In the genomic region with DNA sequence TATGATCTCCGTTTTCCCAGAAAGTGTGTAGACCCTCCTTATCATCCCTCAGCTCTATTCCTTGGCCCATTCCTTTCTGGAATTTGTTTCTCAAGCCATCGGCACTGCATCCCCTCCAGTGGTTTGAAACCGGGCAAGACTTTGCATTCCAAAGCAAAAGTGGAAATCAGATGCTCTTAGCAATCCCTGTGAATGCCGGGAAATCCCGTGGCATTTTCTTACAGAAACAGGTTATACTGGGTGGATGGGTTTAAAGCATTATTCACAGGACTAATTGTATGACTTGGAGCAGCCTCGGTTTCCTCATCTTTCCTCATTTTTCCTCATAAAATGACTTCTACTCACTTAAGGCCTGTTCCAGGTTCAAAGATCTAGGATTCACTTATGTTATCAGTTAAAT, we compare ENCODE assay signal across 25 cellular contexts. TPM values are rescaled to one million over a fixed set of nuclear protein-coding genes. Genes with fewer than 3 reads are reported as not detected.
DNase-seq lines count a peak whose midpoint lies in the region; ATAC-seq and TF ChIP-seq lines count a peak whose summit lies in the region.
"Had no signal": no experiment of that assay in that cellular context is flagged by ENCODE, and none has a peak within 500 bp of the region (broad histone marks: within the 10 kb centered on the region; RNA-seq: fewer than 3 reads in every experiment).

No MANE protein-coding gene starts in this region.

- TF ChIP-seq CTCF in H9 (conservative IDR thresholded peaks at IDR 0.05) (no peak), WTC11 (IDR thresholded peaks at IDR 0.05) (no peak), hepatocyte (IDR thresholded peaks at IDR 0.05; ENCODE audit: poor library complexity) (no peak), progenitor cell of endocrine pancreas (IDR thresholded peaks at IDR 0.05; ENCODE audit: unreplicated experiment) (no peak)

- no peak overlapping the region for H3K18ac ChIP-seq in H9 (ENCODE audit: insufficient read length, low read depth, low read length)

- no peak overlapping the region for H3K4me3 ChIP-seq in hepatocyte
- H3K4me3 ChIP-seq: pancreas, tibial nerve had no signal

- H3K9ac ChIP-seq in H9 (ENCODE audit: extremely low read depth, insufficient read length, low read length): no peak overlapping the region

- H3K14ac ChIP-seq in H9 (ENCODE audit: insufficient read depth, low read length): no peak overlapping the region

- H2AFZ ChIP-seq in H9 (ENCODE audit: low read length): no peak overlapping the region
- no peak overlapping the region for H2AFZ ChIP-seq in hepatocyte

- H2BK5ac ChIP-seq in H9 (ENCODE audit: insufficient read length, low read length): no peak overlapping the region

- H3K27ac ChIP-seq in H9 (ENCODE audit: insufficient read length, low read depth, low read length) (no peak overlapping the region), hepatocyte (peak overlapping the region; percentile 14)
- H3K27ac ChIP-seq: C4-2B, pancreas, tibial nerve had no signal

- no peak overlapping the region for H3K56ac ChIP-seq in H9 (ENCODE audit: insufficient read length, low read depth, low read length)

- no peak overlapping the region for H2BK20ac ChIP-seq in H9 (ENCODE audit: low read depth, low read length, poor library complexity, severe bottlenecking)

- ATAC-seq in WTC11: peak; percentile 41
- ATAC-seq: activated CD4-positive, CD25-positive, alpha-beta regulatory T cell treated with anti-CD3 and anti-CD28 coated beads, Interleukin-2, amount 50 U/mL, for 24 hours; activated T-helper 17 cell treated with anti-CD3 and anti-CD28 coated beads, Interleukin-2, amount 50 U/mL, for 72 hours had no signal

- POLR2A ChIA-PET in WTC11 (lab: Charles Lee): interaction anchor here (0.9 kb wide), 1 partner anchor 36 kb away, joined by 3 read pairs; no protein-coding TSS in a partner anchor

- DNase-seq in H9 (peak; percentile 50), WTC11 (ENCODE audit: low spot score) (no peak), hepatocyte (ENCODE audit: low spot score) (no peak), progenitor cell of endocrine pancreas (ENCODE audit: low spot score, unreplicated experiment) (no peak), D341Med (ENCODE audit: low spot score) (no peak), mucosa of gallbladder (ENCODE audit: low spot score) (no peak), NCI-H226 (no peak)
- DNase-seq: activated CD4-positive, alpha-beta memory T cell treated with anti-CD3 and anti-CD28 coated beads for 36 hours; activated CD8-positive, alpha-beta memory T cell treated with anti-CD3 and anti-CD28 coated beads, Interleukin-2, amount 50 U/mL, for 4 hours; aorta; cortex of kidney; kidney; NCI-H1092 treated with DMSO at 0.1 percent for 48 hours; NCI-H187 treated with DMSO at 0.1 percent for 48 hours; NCI-H526; nephron progenitor cell; right cardiac atrium; stimulated activated CD4-positive, alpha-beta T cell treated with anti-CD3 and anti-CD28 coated beads, Interleukin-2, amount 100 ng/mL, for 48 hours; T-helper 1 cell had no signal

- H3K36me3 ChIP-seq in hepatocyte (replicated peaks; ENCODE audit: insufficient read depth, low read depth): no peaks in the 10 kb centered on the region
- H3K36me3 ChIP-seq: pancreas, tibial nerve had no signal

- H3K27ac Mint-ChIP-seq in H9 (peak overlapping the region; percentile 7 to 56 (median 15); a peak in 4 of 7 replicates), WTC11 (peak overlapping the region; percentile 95), progenitor cell of endocrine pancreas (peak overlapping the region; percentile 14)
- H3K27ac Mint-ChIP-seq: activated CD4-positive, alpha-beta memory T cell treated with anti-CD3 and anti-CD28 coated beads for 36 hours; activated naive CD8-positive, alpha-beta T cell; activated T-helper 17 cell treated with anti-CD3 and anti-CD28 coated beads, Interleukin-2, amount 50 U/mL, for 72 hours; nephron progenitor cell had no signal

- H3T11ph ChIP-seq in H9 (ENCODE audit: low read length): no peak overlapping the region

- no peaks in the 10 kb centered on the region for H3K27me3 ChIP-seq in H9 (ENCODE audit: insufficient read depth, low read length)
- H3K27me3 ChIP-seq in hepatocyte: no peaks in the 10 kb centered on the region
- H3K27me3 ChIP-seq: pancreas, tibial nerve had no signal

- H3K9me3 ChIP-seq in H9 (ENCODE audit: control insufficient read depth, low read depth, low read length) (no peaks in the 10 kb centered on the region), hepatocyte (ENCODE audit: low read depth) (no peaks in the 10 kb centered on the region)
- H3K9me3 ChIP-seq: pancreas, tibial nerve had no signal

- no peak overlapping the region for H2AK5ac ChIP-seq in H9 (ENCODE audit: insufficient read length, low read length)

- no CpG with 5 or more reads among the region's 6 CpGs for WGBS in H9 (ENCODE audit: extremely low coverage, insufficient read length, low lambda C conversion rate)
- WGBS in hepatocyte (ENCODE audit: low lambda C conversion rate, missing lambda C conversion rate): 45% methylated on average over 6 of the region's 6 CpGs

- no peak overlapping the region for H3K23ac ChIP-seq in H9 (ENCODE audit: insufficient read length, low read depth, low read length)

- no peak overlapping the region for H3K4me3 Mint-ChIP-seq in H9
- no peak overlapping the region for H3K4me3 Mint-ChIP-seq in WTC11
- H3K4me3 Mint-ChIP-seq in progenitor cell of endocrine pancreas (ENCODE audit: low read depth): no peak overlapping the region
- H3K4me3 Mint-ChIP-seq: activated CD4-positive, alpha-beta memory T cell treated with anti-CD3 and anti-CD28 coated beads for 36 hours; activated naive CD8-positive, alpha-beta T cell; activated T-helper 17 cell treated with anti-CD3 and anti-CD28 coated beads, Interleukin-2, amount 50 U/mL, for 72 hours; nephron progenitor cell had no signal

- H2BK15ac ChIP-seq in H9 (ENCODE audit: low read depth, low read length): no peak overlapping the region

- H3K79me1 ChIP-seq in H9 (ENCODE audit: insufficient read depth, low read depth, low read length, poor library complexity, severe bottlenecking): no peaks in the 10 kb centered on the region

- no peak overlapping the region for H2BK12ac ChIP-seq in H9 (ENCODE audit: insufficient read length, low read depth, low read length)

- peaks cover 13% of the 10 kb centered on the region; the same call in 1 of the 2 replicates for H3K4me1 ChIP-seq in H9 (ENCODE audit: insufficient read depth, low read length)
- H3K4me1 ChIP-seq in hepatocyte (ENCODE audit: insufficient read depth): no peaks in the 10 kb centered on the region

- no peak overlapping the region for H4K91ac ChIP-seq in H9 (ENCODE audit: insufficient read length, low read depth, low read length)

- H3K79me2 ChIP-seq in H9 (ENCODE audit: insufficient read depth, low read length): no peaks in the 10 kb centered on the region
- H3K79me2 ChIP-seq in hepatocyte: peaks cover 3% of the 10 kb centered on the region

- H3K27me3 Mint-ChIP-seq in H9 (ENCODE audit: low read depth) (no peaks in the 10 kb centered on the region; the same call in 1 of the 2 replicates), WTC11 (ENCODE audit: low read depth) (no peaks in the 10 kb centered on the region), progenitor cell of endocrine pancreas (no peaks in the 10 kb centered on the region)
- H3K27me3 Mint-ChIP-seq: activated CD4-positive, alpha-beta memory T cell treated with anti-CD3 and anti-CD28 coated beads for 36 hours; activated naive CD8-positive, alpha-beta T cell; activated T-helper 17 cell treated with anti-CD3 and anti-CD28 coated beads, Interleukin-2, amount 50 U/mL, for 72 hours had no signal

- H3K9me2 ChIP-seq in hepatocyte (replicated peaks; ENCODE audit: insufficient read depth): no peaks in the 10 kb centered on the region

- no peaks in the 10 kb centered on the region for H3K23me2 ChIP-seq in H9 (ENCODE audit: insufficient read length, low read depth, low read length, poor library complexity, severe bottlenecking)

- H4K8ac ChIP-seq in H9 (replicated peaks; ENCODE audit: insufficient read length, low read depth, low read length): no peak overlapping the region

- H3K4me1 Mint-ChIP-seq in H9 (peaks cover 38 to 40% of the 10 kb centered on the region in 2 experiments), WTC11 (peaks cover 54% of the 10 kb centered on the region), progenitor cell of endocrine pancreas (ENCODE audit: low read depth) (peaks cover 20% of the 10 kb centered on the region)
- H3K4me1 Mint-ChIP-seq: activated T-helper 17 cell treated with anti-CD3 and anti-CD28 coated beads, Interleukin-2, amount 50 U/mL, for 72 hours had no signal

- no peak overlapping the region for H3K4me2 ChIP-seq in H9 (ENCODE audit: insufficient read depth, insufficient read length, low read length)
- peak overlapping the region; percentile 14 for H3K4me2 ChIP-seq in hepatocyte

- H3K4ac ChIP-seq in H9 (ENCODE audit: low read depth, low read length): no peak overlapping the region

- H2BK120ac ChIP-seq in H9 (ENCODE audit: low read depth, low read length, poor library complexity, severe bottlenecking): no peak overlapping the region

- H4K20me1 ChIP-seq in H9 (ENCODE audit: control insufficient read depth, insufficient read depth, insufficient read length) (no peaks in the 10 kb centered on the region), hepatocyte (ENCODE audit: insufficient read depth, poor library complexity, severe bottlenecking) (no peaks in the 10 kb centered on the region)

- H3K9me3 Mint-ChIP-seq in H9: no peaks in the 10 kb centered on the region; a peak in 2 of 5 replicates
- H3K9me3 Mint-ChIP-seq in WTC11: peaks cover 11% of the 10 kb centered on the region
- H3K9me3 Mint-ChIP-seq in progenitor cell of endocrine pancreas (ENCODE audit: low read depth): peaks cover 2% of the 10 kb centered on the region
- H3K9me3 Mint-ChIP-seq: activated CD4-positive, alpha-beta memory T cell treated with anti-CD3 and anti-CD28 coated beads for 36 hours; activated T-helper 17 cell treated with anti-CD3 and anti-CD28 coated beads, Interleukin-2, amount 50 U/mL, for 72 hours had no signal

- H4K5ac ChIP-seq in H9 (ENCODE audit: insufficient read length, low read depth, low read length): no peak overlapping the region

- CTCF ChIA-PET in WTC11 (lab: Charles Lee): interaction anchor here (0.7 to 1.3 kb wide), 5 partner anchors 12 to 71 kb away, joined by 3 to 5 read pairs (median 3); no protein-coding TSS in a partner anchor

- H3K36me3 Mint-ChIP-seq in H9 (ENCODE audit: insufficient read depth in 1 of 3, low read depth in 3 of 3) (peaks cover 4 to 23% (median 23%) of the 10 kb centered on the region in 3 experiments), WTC11 (peaks cover 8% of the 10 kb centered on the region), progenitor cell of endocrine pancreas (ENCODE audit: insufficient read depth) (peaks cover 1% of the 10 kb centered on the region)

TF ChIP-seq in WTC11, 78 proteins besides CTCF, POLR2A, EP300 and RAD21 (continues in another document):
- TF ChIP-seq PRRX2 (CRISPR knock-in tag; IDR thresholded peaks at IDR 0.05): no peak
- no peak for TF ChIP-seq RELA (CRISPR knock-in tag; IDR thresholded peaks at IDR 0.05; ENCODE audit: borderline replicate concordance)
- no peak for TF ChIP-seq ZNF396 (CRISPR knock-in tag; IDR thresholded peaks at IDR 0.05; ENCODE audit: borderline replicate concordance)
- TF ChIP-seq CREM (CRISPR knock-in tag; IDR thresholded peaks at IDR 0.05): no peak

RNA-seq across cellular contexts. Expression of gene MAP2K6, which starts 52.0 kb away (rescaled TPM):
- total RNA-seq in H9 (2021): 17.7 and 18.9 TPM in 2 replicates
- 43.0 to 50.5 TPM (median 49.5 TPM) in 3 replicates for total RNA-seq in WTC11 (2021)
- total RNA-seq in hepatocyte: 12.0 and 13.2 TPM in 2 replicates
- polyA plus RNA-seq in hepatocyte: 3.3 and 5.8 TPM in 2 replicates
- total RNA-seq in progenitor cell of endocrine pancreas: 44.3 and 44.7 TPM in 2 replicates
- 20.1 TPM for total RNA-seq in mucosa of gallbladder

Comparison
In these comparisons a context has a peak if more than half of its experiments do, and no peak if none do; other contexts are left out.
1. H3K27ac Mint-ChIP-seq: peak in every context shown above with its lines; median percentile 95 in WTC11; 15 in H9; 14 in progenitor cell of endocrine pancreas.